ENCODE assay signal across 14 cellular contexts in the genomic region with DNA sequence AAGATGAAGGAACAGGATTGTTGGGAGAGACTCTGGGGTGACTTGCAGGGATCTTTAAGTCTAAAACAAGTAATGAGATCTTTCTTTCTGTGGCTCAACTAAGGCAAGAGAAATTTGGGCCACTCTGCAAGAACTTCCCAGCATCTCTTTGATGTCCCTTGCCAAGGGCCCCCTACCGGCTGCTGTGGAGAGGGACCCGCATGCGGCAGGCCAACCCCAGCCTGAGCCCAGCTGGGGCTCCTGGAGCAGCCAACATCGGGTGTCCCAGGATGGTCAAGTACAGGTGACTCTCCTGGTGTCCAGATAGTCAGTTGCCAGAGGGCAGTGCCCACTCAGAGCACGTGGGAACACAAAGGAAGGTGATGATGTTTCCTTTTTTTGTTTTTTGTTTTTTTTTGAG.
DNase-seq lines count a peak whose midpoint lies in the region; ATAC-seq, FAIRE-seq and TF ChIP-seq lines count a peak whose summit lies in the region.
"Had no signal": no experiment of that assay in that cellular context is flagged by ENCODE, and none has a peak within 500 bp of the region (broad histone marks: within the 10 kb centered on the region; RNA-seq: fewer than 3 reads in every experiment).

No MANE protein-coding gene starts in this region.

- POLR2A ChIA-PET in activated CD4-positive, alpha-beta T cell treated with anti-CD3 and anti-CD28 coated beads for 36 hours (lab: Charles Lee) = no interaction called here
- POLR2A ChIA-PET in IMR-90 (lab: Charles Lee; ENCODE audit: unreplicated experiment) = no interaction called here

- no peak overlapping the region for H2BK15ac ChIP-seq in IMR-90 (ENCODE audit: low read depth, low read length)

- H3K36me3 Mint-ChIP-seq in activated CD4-positive, alpha-beta T cell treated with anti-CD3 and anti-CD28 coated beads for 36 hours (ENCODE audit: low read depth) = peaks cover 1% of the 10 kb centered on the region
- no peaks in the 10 kb centered on the region for H3K36me3 Mint-ChIP-seq in activated CD4-positive, alpha-beta T cell treated with anti-CD3 and anti-CD28 coated beads, Interleukin-2, amount 10 ng/mL, durations not matched to agents 24 days and 14 days (ENCODE audit: low read depth)
- no peaks in the 10 kb centered on the region for H3K36me3 Mint-ChIP-seq in chondrocyte (ENCODE audit: low read depth)

- no peak overlapping the region for H3K56ac ChIP-seq in IMR-90 (ENCODE audit: extremely low read depth, insufficient read depth, low read length)

- peak; percentile 15 for DNase-seq in activated CD4-positive, alpha-beta T cell treated with anti-CD3 and anti-CD28 coated beads for 36 hours
- no peak for DNase-seq in activated CD4-positive, alpha-beta T cell treated with anti-CD3 and anti-CD28 coated beads, Interleukin-2, amount 10 ng/mL, durations not matched to agents 24 days and 14 days
- no peak for DNase-seq in IMR-90
- peak; percentile 73 for DNase-seq in chondrocyte (ENCODE audit: low spot score)
- peak; percentile 87 for DNase-seq in osteoblast (ENCODE audit: insufficient read length, low spot score, missing footprints)
- no peak for DNase-seq in kidney
- DNase-seq in NCI-H526 treated with DMSO at 0.1 percent for 48 hours (lab: John Stamatoyannopoulos, UW) = no peak
- no peak for DNase-seq in NCI-H2227 treated with DMSO at 0.1 percent for 48 hours (lab: John Stamatoyannopoulos, UW)
- DNase-seq: activated CD4-positive, alpha-beta T cell treated with anti-CD3 and anti-CD28 coated beads, Interleukin-2, amount 50 U/mL, for 4 hours; esophagus squamous epithelium; uterus had no signal

- in situ Hi-C loops in IMR-90 (cut with MboI; ENCODE audit: low sequenced_read_pairs) = no loop called here

- no peak overlapping the region for H3K4ac ChIP-seq in IMR-90 (ENCODE audit: low read depth, low read length)

- no peak for FAIRE-seq in kidney (lab: Jason Lieb, UNC)
- FAIRE-seq: G401.6 had no signal

- H3K79me1 ChIP-seq in IMR-90 (ENCODE audit: low read depth in 1 of 2, low read length in 2 of 2) = no peaks in the 10 kb centered on the region

- no peak overlapping the region for H2BK5ac ChIP-seq in IMR-90 (ENCODE audit: low read depth, low read length, poor library complexity, severe bottlenecking)

- H3K4me2 ChIP-seq in IMR-90 (ENCODE audit: low read depth, low read length) (no peak overlapping the region), osteoblast (ENCODE audit: insufficient read depth, low read length) (no peak overlapping the region)

- CTCF ChIA-PET in activated CD4-positive, alpha-beta T cell treated with anti-CD3 and anti-CD28 coated beads for 36 hours (lab: Charles Lee) = no interaction called here
- CTCF ChIA-PET in IMR-90 (lab: Yijun Ruan, JAX) = interaction anchor here (0.7 kb wide), 1 partner anchor 247 kb away, joined by 3 read pairs; no protein-coding TSS in a partner anchor

- no peak overlapping the region for H2BK120ac ChIP-seq in IMR-90 (ENCODE audit: low read depth, low read length)

- no peak overlapping the region for H4K8ac ChIP-seq in IMR-90 (ENCODE audit: low read depth in 2 of 2, low read length in 2 of 2)

- no peak overlapping the region for H2BK20ac ChIP-seq in IMR-90 (ENCODE audit: low read depth, low read length)

- intact Hi-C loops in activated CD4-positive, alpha-beta T cell treated with anti-CD3 and anti-CD28 coated beads for 36 hours (cut with DNase I, micrococcal nuclease) = no loop called here
- intact Hi-C loops in activated CD4-positive, alpha-beta T cell treated with anti-CD3 and anti-CD28 coated beads, Interleukin-2, amount 10 ng/mL, durations not matched to agents 24 days and 14 days (cut with micrococcal nuclease) = no loop called here
- intact Hi-C loops in IMR-90 (cut with micrococcal nuclease) = no loop called here
- intact Hi-C loops in kidney (cut with DNase I) = no loop called here

- peak overlapping the region; percentile 4 for H2AFZ ChIP-seq in IMR-90 (replicated peaks; ENCODE audit: low read length, poor library complexity)
- H2AFZ ChIP-seq in osteoblast (ENCODE audit: low read length) = no peak overlapping the region

- H4K20me1 ChIP-seq in IMR-90 (ENCODE audit: insufficient read depth, low read length) = no peaks in the 10 kb centered on the region; the same call in 1 of the 2 replicates
- peaks cover 3% of the 10 kb centered on the region for H4K20me1 ChIP-seq in osteoblast (ENCODE audit: insufficient read depth, low read length)

- ATAC-seq in activated CD4-positive, alpha-beta T cell treated with anti-CD3 and anti-CD28 coated beads for 36 hours = no peak
- no peak for ATAC-seq in IMR-90 (ENCODE audit: low read depth)

- no TSS peak for BruUV-seq in IMR-90 (replicated peaks; lab: Mats Ljungman, UMichigan)

- H2AK9ac ChIP-seq in IMR-90 (replicated peaks; ENCODE audit: low read depth, low read length, poor library complexity) = no peak overlapping the region

- H3K9me3 ChIP-seq in IMR-90 (ENCODE audit: control insufficient read depth, insufficient read depth, low read length) = no peaks in the 10 kb centered on the region
- no peaks in the 10 kb centered on the region for H3K9me3 ChIP-seq in osteoblast (ENCODE audit: low read depth, low read length)
- no peaks in the 10 kb centered on the region for H3K9me3 ChIP-seq in kidney (ENCODE audit: control insufficient read depth in 1 of 2, low read length in 2 of 2)
- H3K9me3 ChIP-seq: esophagus squamous epithelium, prostate gland, uterus had no signal

- no peak overlapping the region for H4K5ac ChIP-seq in IMR-90 (ENCODE audit: low read depth, low read length)

- peaks cover 2% of the 10 kb centered on the region; the same call in 1 of the 2 replicates for H3K36me3 ChIP-seq in IMR-90 (ENCODE audit: control insufficient read depth, insufficient read depth, low read length)
- no peaks in the 10 kb centered on the region for H3K36me3 ChIP-seq in osteoblast (ENCODE audit: insufficient read depth, low read length)
- no peaks in the 10 kb centered on the region for H3K36me3 ChIP-seq in kidney (ENCODE audit: control insufficient read depth in 1 of 2, insufficient read depth in 2 of 2, low read length in 2 of 2)
- H3K36me3 ChIP-seq: esophagus squamous epithelium, prostate gland, uterus had no signal

- H3K9ac ChIP-seq in IMR-90 (ENCODE audit: low read depth, low read length) = no peak overlapping the region
- H3K9ac ChIP-seq in kidney (ENCODE audit: low read length in 2 of 2) = no peak overlapping the region

- TF ChIP-seq RAD21 in IMR-90 (IDR thresholded peaks at IDR 0.05; ENCODE audit: low read length) = no peak

- H3K79me2 ChIP-seq in osteoblast (ENCODE audit: insufficient read depth, low read length) = no peaks in the 10 kb centered on the region

- H3K23ac ChIP-seq in IMR-90 (ENCODE audit: low read depth, low read length) = no peak overlapping the region

- H3K27ac ChIP-seq in IMR-90 (ENCODE audit: insufficient read depth, low read length) = no peak overlapping the region
- no peak overlapping the region for H3K27ac ChIP-seq in osteoblast (ENCODE audit: low read depth, low read length)
- no peak overlapping the region for H3K27ac ChIP-seq in kidney (ENCODE audit: low read depth in 2 of 2, low read length in 2 of 2)
- H3K27ac ChIP-seq: prostate gland, uterus had no signal

- 83% methylated on average over 1 of the region's 5 CpGs; no CpG with 5 or more reads in 1 of the 2 experiments for WGBS in IMR-90 (ENCODE audit: extremely low coverage in 2 of 2, insufficient read length in 1 of 2), 2 experiments

- TF ChIP-seq POLR2A in IMR-90 (IDR thresholded peaks at IDR 0.05; ENCODE audit: low read depth, low read length) = no peak

- H3K9me3 Mint-ChIP-seq in activated CD4-positive, alpha-beta T cell treated with anti-CD3 and anti-CD28 coated beads for 36 hours (ENCODE audit: low read depth) = no peaks in the 10 kb centered on the region
- H3K9me3 Mint-ChIP-seq in activated CD4-positive, alpha-beta T cell treated with anti-CD3 and anti-CD28 coated beads, Interleukin-2, amount 10 ng/mL, durations not matched to agents 24 days and 14 days = no peaks in the 10 kb centered on the region
- H3K9me3 Mint-ChIP-seq in chondrocyte (ENCODE audit: low read depth) = no peaks in the 10 kb centered on the region
- H3K9me3 Mint-ChIP-seq: activated naive CD4-positive, alpha-beta T cell treated with anti-CD3 and anti-CD28 coated beads, Interleukin-2, amount 50 U/mL, for 24 hours had no signal

- TF ChIP-seq CTCF in IMR-90 (conservative IDR thresholded peaks at IDR 0.05; ENCODE audit: low read depth, low read length) (0 out of 2 replicates have a peak, but pooled peaks have one; percentile 22), chondrocyte (IDR thresholded peaks at IDR 0.05) (peak; percentile 38), osteoblast (IDR thresholded peaks at IDR 0.05; ENCODE audit: extremely low read depth, low read depth, low read length) (peak; percentile 13), kidney (IDR thresholded peaks at IDR 0.05; ENCODE audit: borderline replicate concordance, extremely low read depth, insufficient read depth) (no peak)

- no peaks in the 10 kb centered on the region for H3K9me1 ChIP-seq in IMR-90 (ENCODE audit: insufficient read depth, low read length)

- peaks cover 6% of the 10 kb centered on the region for H3K4me1 Mint-ChIP-seq in activated CD4-positive, alpha-beta T cell treated with anti-CD3 and anti-CD28 coated beads for 36 hours
- H3K4me1 Mint-ChIP-seq in activated CD4-positive, alpha-beta T cell treated with anti-CD3 and anti-CD28 coated beads, Interleukin-2, amount 10 ng/mL, durations not matched to agents 24 days and 14 days = peaks cover 3% of the 10 kb centered on the region
- H3K4me1 Mint-ChIP-seq in chondrocyte (ENCODE audit: low read depth) = no peaks in the 10 kb centered on the region

- H3K14ac ChIP-seq in IMR-90 (replicated peaks; ENCODE audit: low read depth, low read length) = no peak overlapping the region

- H3K4me3 Mint-ChIP-seq in activated CD4-positive, alpha-beta T cell treated with anti-CD3 and anti-CD28 coated beads for 36 hours = no peak overlapping the region
- H3K4me3 Mint-ChIP-seq in activated CD4-positive, alpha-beta T cell treated with anti-CD3 and anti-CD28 coated beads, Interleukin-2, amount 10 ng/mL, durations not matched to agents 24 days and 14 days = no peak overlapping the region
- no peak overlapping the region for H3K4me3 Mint-ChIP-seq in chondrocyte (ENCODE audit: unreplicated experiment)
- H3K4me3 Mint-ChIP-seq: activated naive CD4-positive, alpha-beta T cell treated with anti-CD3 and anti-CD28 coated beads, Interleukin-2, amount 50 U/mL, for 24 hours had no signal

- H3K27me3 ChIP-seq in IMR-90 (ENCODE audit: control insufficient read depth, insufficient read depth, low read length) (no peaks in the 10 kb centered on the region), osteoblast (ENCODE audit: insufficient read depth, low read length) (no peaks in the 10 kb centered on the region)
- H3K27me3 ChIP-seq: esophagus squamous epithelium, uterus had no signal

- no peaks in the 10 kb centered on the region for H3K27me3 Mint-ChIP-seq in activated CD4-positive, alpha-beta T cell treated with anti-CD3 and anti-CD28 coated beads for 36 hours
- no peaks in the 10 kb centered on the region for H3K27me3 Mint-ChIP-seq in activated CD4-positive, alpha-beta T cell treated with anti-CD3 and anti-CD28 coated beads, Interleukin-2, amount 10 ng/mL, durations not matched to agents 24 days and 14 days
- H3K27me3 Mint-ChIP-seq in chondrocyte (ENCODE audit: low read depth) = no peaks in the 10 kb centered on the region
- H3K27me3 Mint-ChIP-seq: activated naive CD4-positive, alpha-beta T cell treated with anti-CD3 and anti-CD28 coated beads, Interleukin-2, amount 50 U/mL, for 24 hours had no signal

- H3K4me3 ChIP-seq in IMR-90 (ENCODE audit: insufficient read depth, low read depth, low read length) = no peak overlapping the region
- H3K4me3 ChIP-seq in osteoblast (ENCODE audit: insufficient read depth, low read length) = no peak overlapping the region
- no peak overlapping the region for H3K4me3 ChIP-seq in kidney (ENCODE audit: low read length in 2 of 2)
- H3K4me3 ChIP-seq: esophagus squamous epithelium, prostate gland, uterus had no signal

- no peak overlapping the region for H4K91ac ChIP-seq in IMR-90 (ENCODE audit: insufficient read depth, low read depth, low read length)

- dilution Hi-C loops in IMR-90 (cut with HindIII; ENCODE audit: low sequenced_read_pairs, unreplicated experiment) = no loop called here

- H2AK5ac ChIP-seq in IMR-90 (ENCODE audit: low read depth, low read length) = no peak overlapping the region

- no peak overlapping the region for H3K18ac ChIP-seq in IMR-90 (ENCODE audit: low read depth, low read length)

- H3K4me1 ChIP-seq in IMR-90 (ENCODE audit: control insufficient read depth, insufficient read depth, low read length) (no peaks in the 10 kb centered on the region), osteoblast (ENCODE audit: insufficient read depth, low read length) (no peaks in the 10 kb centered on the region), kidney (ENCODE audit: control insufficient read depth in 1 of 2, insufficient read depth in 1 of 2, low read depth in 1 of 2, low read length in 2 of 2) (no peaks in the 10 kb centered on the region)
- H3K4me1 ChIP-seq: prostate gland, uterus had no signal

- no peak overlapping the region for H3K27ac Mint-ChIP-seq in activated CD4-positive, alpha-beta T cell treated with anti-CD3 and anti-CD28 coated beads for 36 hours
- H3K27ac Mint-ChIP-seq in activated CD4-positive, alpha-beta T cell treated with anti-CD3 and anti-CD28 coated beads, Interleukin-2, amount 10 ng/mL, durations not matched to agents 24 days and 14 days = no peak overlapping the region
- no peak overlapping the region for H3K27ac Mint-ChIP-seq in chondrocyte (ENCODE audit: unreplicated experiment)
- H3K27ac Mint-ChIP-seq: activated naive CD4-positive, alpha-beta T cell treated with anti-CD3 and anti-CD28 coated beads, Interleukin-2, amount 50 U/mL, for 24 hours had no signal

Comparison
In these comparisons a context has a peak if more than half of its experiments do, and no peak if none do; other contexts are left out.
1. DNase-seq: peak in activated CD4-positive, alpha-beta T cell treated with anti-CD3 and anti-CD28 coated beads for 36 hours (single experiment), chondrocyte (single experiment) and osteoblast (single experiment); none in activated CD4-positive, alpha-beta T cell treated with anti-CD3 and anti-CD28 coated beads, Interleukin-2, amount 10 ng/mL, durations not matched to agents 24 days and 14 days (single experiment), IMR-90 (single experiment), kidney (single experiment), NCI-H526 treated with DMSO at 0.1 percent for 48 hours (single experiment) and NCI-H2227 treated with DMSO at 0.1 percent for 48 hours (single experiment).